Comparison of ENCODE assay signal across 1 cellular context in genomic region chr2:257842-258241, GRCh38.
TF ChIP-seq lines count a peak whose summit lies in the region.

No MANE protein-coding gene starts in this region.

TF ChIP-seq in HepG2, 621 proteins besides CTCF, POLR2A, EP300 and RAD21:
- peak; percentile 81; the same call in 1 of the 2 replicates for TF ChIP-seq ZMYM3 (CRISPR knock-in tag; IDR thresholded peaks at IDR 0.05)
- TF ChIP-seq ZNF547 (CRISPR knock-in tag; IDR thresholded peaks at IDR 0.05) = no peak
- no peak for TF ChIP-seq ZNF770 (CRISPR knock-in tag; IDR thresholded peaks at IDR 0.05)
- no peak for TF ChIP-seq ZBTB34 (CRISPR knock-in tag; IDR thresholded peaks at IDR 0.05)
- TF ChIP-seq ZNF670 (CRISPR knock-in tag; IDR thresholded peaks at IDR 0.05; ENCODE audit: borderline replicate concordance) = 0 out of 2 replicates have a peak, but pooled peaks have one; percentile 22
- no peak for TF ChIP-seq ZNF713 (CRISPR knock-in tag; IDR thresholded peaks at IDR 0.05)
- TF ChIP-seq KDM4B (CRISPR knock-in tag; IDR thresholded peaks at IDR 0.05) = no peak
- peak; percentile 93; the same call in 1 of the 2 replicates for TF ChIP-seq CHD4 (IDR thresholded peaks at IDR 0.05; ENCODE audit: borderline replicate concordance, low read length)
- no peak for TF ChIP-seq ZNF138 (CRISPR knock-in tag; IDR thresholded peaks at IDR 0.05; ENCODE audit: low read depth)
- no peak for TF ChIP-seq SMYD3 (CRISPR knock-in tag; IDR thresholded peaks at IDR 0.05)
- no peak for TF ChIP-seq ZFP1 (CRISPR knock-in tag; IDR thresholded peaks at IDR 0.05)
- TF ChIP-seq RCOR2 (CRISPR knock-in tag; IDR thresholded peaks at IDR 0.05) = 0 out of 2 replicates have a peak, but pooled peaks have one; percentile 40
- no peak for TF ChIP-seq EEA1 (CRISPR knock-in tag; IDR thresholded peaks at IDR 0.05; ENCODE audit: borderline replicate concordance)
- TF ChIP-seq ZNF709 (CRISPR knock-in tag; IDR thresholded peaks at IDR 0.05) = no peak
